18 cellular contexts compared by ENCODE assay signal in the genomic region with DNA sequence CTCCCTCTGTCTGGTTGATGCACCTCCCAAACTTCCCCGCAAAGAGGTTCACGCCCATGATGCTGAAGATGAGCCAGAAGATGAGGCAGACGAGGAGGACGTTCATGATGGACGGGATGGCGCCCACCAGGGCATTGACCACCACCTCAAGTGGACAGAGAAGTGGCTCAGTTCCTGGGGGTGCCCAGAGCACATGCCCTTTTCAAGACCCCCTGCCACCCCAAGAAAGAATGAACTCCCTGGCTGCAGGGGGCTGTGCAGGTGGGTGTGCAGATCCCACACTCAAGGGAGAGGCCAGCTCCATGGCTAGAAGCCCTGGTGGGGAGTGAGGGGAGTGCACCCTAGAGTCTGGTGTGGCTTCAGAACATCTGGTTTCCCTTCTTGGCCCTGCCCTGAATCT.
DNase-seq lines count a peak whose midpoint lies in the region; ATAC-seq and TF ChIP-seq lines count a peak whose summit lies in the region.
"Had no signal": no experiment of that assay in that cellular context is flagged by ENCODE, and none has a peak within 500 bp of the region (broad histone marks: within the 10 kb centered on the region; RNA-seq: fewer than 3 reads in every experiment).

No MANE protein-coding gene starts in this region.

- no peaks in the 10 kb centered on the region for H3K36me3 ChIP-seq in brain microvascular endothelial cell (replicated peaks)
- H3K36me3 ChIP-seq: gastrocnemius medialis had no signal

- DNase-seq in AG04450 (ENCODE audit: low read depth, low spot score) = no peak
- DNase-seq in brain microvascular endothelial cell = no peak
- peak; percentile 53 for DNase-seq in mesenteric fat pad (ENCODE audit: low spot score)
- DNase-seq in C1 segment of cervical spinal cord (lab: John Stamatoyannopoulos, UW) = no peak
- DNase-seq in SIG-M5 (lab: John Stamatoyannopoulos, UW) = no peak
- no peak for DNase-seq in NK-92 (lab: John Stamatoyannopoulos, UW; ENCODE audit: unreplicated experiment)
- DNase-seq: activated CD8-positive, alpha-beta memory T cell treated with anti-CD3 and anti-CD28 coated beads for 24 hours; activated naive CD8-positive, alpha-beta T cell treated with anti-CD3 and anti-CD28 coated beads, Interleukin-2, amount 50 U/mL, for 24 hours; CD4-positive, alpha-beta T cell; NCI-H1436 treated with DMSO at 0.1 percent for 48 hours; NCI-H2171; NCI-H526 treated with DMSO at 0.1 percent for 48 hours; T-helper 17 cell had no signal

- no peak for ATAC-seq in stimulated activated memory B cell treated with anti-CD40 and anti-IgM and Interleukin-4, amounts not matched to agents 10 μg/mL and 1 μg/mL and 100 μg/mL, for 72 hours
- ATAC-seq: activated naive CD8-positive, alpha-beta T cell treated with anti-CD3 and anti-CD28 coated beads, Interleukin-2, amount 50 U/mL, for 24 hours; gastrocnemius medialis; T-helper 17 cell had no signal

- H3K27ac Mint-ChIP-seq in stimulated activated memory B cell treated with anti-CD40 and anti-IgM and Interleukin-4, amounts not matched to agents 10 μg/mL and 1 μg/mL and 100 μg/mL, for 72 hours = no peak overlapping the region
- H3K27ac Mint-ChIP-seq: activated naive CD8-positive, alpha-beta T cell treated with anti-CD3 and anti-CD28 coated beads, Interleukin-2, amount 50 U/mL, for 24 hours; CD4-positive, alpha-beta T cell; dendritic cell treated with granulocyte-macrophage colony-stimulating factor and Interleukin-4, amounts not matched to agents 40 ng/mL and 50 ng/mL, for 4 days; T-helper 17 cell had no signal

- 0 out of 2 replicates have a peak, but pooled peaks have one; percentile 17 for TF ChIP-seq CTCF in AG04450 (IDR thresholded peaks at IDR 0.05; ENCODE audit: low read depth, low read length)
- TF ChIP-seq CTCF in GM12873 (IDR thresholded peaks at IDR 0.05; ENCODE audit: insufficient read depth, low read depth, low read length, missing control alignments) = peak; percentile 55
- peak; percentile 27 for TF ChIP-seq CTCF in brain microvascular endothelial cell (IDR thresholded peaks at IDR 0.05; ENCODE audit: low read depth, low read length, missing control alignments)

- no peaks in the 10 kb centered on the region for H3K36me3 Mint-ChIP-seq in stimulated activated memory B cell treated with anti-CD40 and anti-IgM and Interleukin-4, amounts not matched to agents 10 μg/mL and 1 μg/mL and 100 μg/mL, for 72 hours

- no peaks in the 10 kb centered on the region for H3K4me1 Mint-ChIP-seq in stimulated activated memory B cell treated with anti-CD40 and anti-IgM and Interleukin-4, amounts not matched to agents 10 μg/mL and 1 μg/mL and 100 μg/mL, for 72 hours
- H3K4me1 Mint-ChIP-seq: activated naive CD8-positive, alpha-beta T cell treated with anti-CD3 and anti-CD28 coated beads, Interleukin-2, amount 50 U/mL, for 24 hours; neural crest cell; T-helper 17 cell had no signal

- H3K27me3 ChIP-seq in AG04450 (ENCODE audit: control insufficient read depth, insufficient read depth, low read length) (peaks cover 6% of the 10 kb centered on the region), brain microvascular endothelial cell (replicated peaks) (no peaks in the 10 kb centered on the region)
- H3K27me3 ChIP-seq: gastrocnemius medialis had no signal

- peaks cover 26% of the 10 kb centered on the region for H3K27me3 Mint-ChIP-seq in stimulated activated memory B cell treated with anti-CD40 and anti-IgM and Interleukin-4, amounts not matched to agents 10 μg/mL and 1 μg/mL and 100 μg/mL, for 72 hours
- H3K27me3 Mint-ChIP-seq: CD4-positive, alpha-beta T cell; dendritic cell treated with granulocyte-macrophage colony-stimulating factor and Interleukin-4, amounts not matched to agents 40 ng/mL and 50 ng/mL, for 4 days had no signal

- no peaks in the 10 kb centered on the region; the same call in 1 of the 2 replicates for H3K9me3 ChIP-seq in AG04450 (ENCODE audit: control insufficient read depth, insufficient read depth, low read length)
- H3K9me3 ChIP-seq: gastrocnemius medialis had no signal

- H3K4me3 Mint-ChIP-seq in stimulated activated memory B cell treated with anti-CD40 and anti-IgM and Interleukin-4, amounts not matched to agents 10 μg/mL and 1 μg/mL and 100 μg/mL, for 72 hours = no peak overlapping the region
- H3K4me3 Mint-ChIP-seq: activated naive CD8-positive, alpha-beta T cell treated with anti-CD3 and anti-CD28 coated beads, Interleukin-2, amount 50 U/mL, for 24 hours; CD4-positive, alpha-beta T cell; dendritic cell treated with granulocyte-macrophage colony-stimulating factor and Interleukin-4, amounts not matched to agents 40 ng/mL and 50 ng/mL, for 4 days; neural crest cell; T-helper 17 cell had no signal

- H3K4me3 ChIP-seq in AG04450 (ENCODE audit: low read depth, low read length) (no peak overlapping the region), brain microvascular endothelial cell (ENCODE audit: low read depth, low read length) (no peak overlapping the region)
- H3K4me3 ChIP-seq: gastrocnemius medialis had no signal

- POLR2A ChIA-PET in AG04450 (lab: Yijun Ruan, JAX) = no interaction called here

- CTCF ChIA-PET in AG04450 (lab: Charles Lee) = no interaction called here

- in situ Hi-C loops in brain microvascular endothelial cell (cut with HindIII; ENCODE audit: low pct_ligation_motif_present, low sequenced_read_pairs) = no loop called here

- H3K27ac ChIP-seq in AG04450 (ENCODE audit: low read depth, low read length) = no peak overlapping the region
- no peak overlapping the region for H3K27ac ChIP-seq in brain microvascular endothelial cell
- H3K27ac ChIP-seq: gastrocnemius medialis had no signal

- no peaks in the 10 kb centered on the region for H3K9me3 Mint-ChIP-seq in stimulated activated memory B cell treated with anti-CD40 and anti-IgM and Interleukin-4, amounts not matched to agents 10 μg/mL and 1 μg/mL and 100 μg/mL, for 72 hours
- H3K9me3 Mint-ChIP-seq: activated naive CD8-positive, alpha-beta T cell treated with anti-CD3 and anti-CD28 coated beads, Interleukin-2, amount 50 U/mL, for 24 hours; CD4-positive, alpha-beta T cell; dendritic cell treated with granulocyte-macrophage colony-stimulating factor and Interleukin-4, amounts not matched to agents 40 ng/mL and 50 ng/mL, for 4 days; neural crest cell had no signal
